Comparison of ENCODE assay signal across 22 cellular contexts in genomic region chr17:52136173-52136572, GRCh38. TPM values are rescaled to one million over a fixed set of nuclear protein-coding genes. Genes with fewer than 3 reads are reported as not detected.
"Had no signal": no experiment of that assay in that cellular context is flagged by ENCODE, and none has a peak within 500 bp of the region (broad histone marks: within the 10 kb centered on the region; RNA-seq: fewer than 3 reads in every experiment).

No MANE protein-coding gene starts in this region.

- H3K27me3 ChIP-seq: cardiac muscle cell, colonic mucosa, esophagus squamous epithelium, ovary, transverse colon had no signal

- H3K4me1 Mint-ChIP-seq: activated CD4-positive, alpha-beta T cell treated with anti-CD3 and anti-CD28 coated beads, Interleukin-2, amount 10 ng/mL, durations not matched to agents 7 days and 5 days; stimulated activated effector memory CD8-positive, alpha-beta T cell treated with anti-CD3 and anti-CD28 coated beads, Interleukin-12 subunit alpha, Interleukin-12 subunit beta, amount 100 ng/mL, for 72 hours had no signal

- H3K9me3 Mint-ChIP-seq: activated CD4-positive, alpha-beta T cell treated with anti-CD3 and anti-CD28 coated beads, Interleukin-2, amount 10 ng/mL, durations not matched to agents 7 days and 5 days; activated naive CD4-positive, alpha-beta T cell treated with anti-CD3 and anti-CD28 coated beads, Interleukin-2, amount 50 U/mL, for 72 hours; activated T-cell treated with anti-CD3 and anti-CD28 coated beads, Interleukin-2, amount 50 U/mL, for 72 hours; mesothelial cell of epicardium; neural crest cell had no signal

- H3K9me3 ChIP-seq: colonic mucosa, esophagus squamous epithelium, ovary, transverse colon had no signal

- H3K4me1 ChIP-seq: colonic mucosa, esophagus squamous epithelium, transverse colon had no signal

- H3K4me3 ChIP-seq: cardiac muscle cell, colonic mucosa, esophagus squamous epithelium, ovary, transverse colon had no signal

- H3K36me3 ChIP-seq: cardiac muscle cell, colonic mucosa, esophagus squamous epithelium, ovary, transverse colon had no signal

- H3K27ac Mint-ChIP-seq: activated CD4-positive, alpha-beta T cell treated with anti-CD3 and anti-CD28 coated beads, Interleukin-2, amount 10 ng/mL, durations not matched to agents 7 days and 5 days; activated T-cell treated with anti-CD3 and anti-CD28 coated beads, Interleukin-2, amount 50 U/mL, for 72 hours; mesothelial cell of epicardium; stimulated activated effector memory CD8-positive, alpha-beta T cell treated with anti-CD3 and anti-CD28 coated beads, Interleukin-12 subunit alpha, Interleukin-12 subunit beta, amount 100 ng/mL, for 72 hours had no signal

- H3K36me3 Mint-ChIP-seq: activated naive CD4-positive, alpha-beta T cell treated with anti-CD3 and anti-CD28 coated beads, Interleukin-2, amount 50 U/mL, for 72 hours; mesothelial cell of epicardium; stimulated activated effector memory CD8-positive, alpha-beta T cell treated with anti-CD3 and anti-CD28 coated beads, Interleukin-12 subunit alpha, Interleukin-12 subunit beta, amount 100 ng/mL, for 72 hours had no signal

- H3K27ac ChIP-seq: cardiac muscle cell, colonic mucosa, esophagus squamous epithelium, ovary, transverse colon had no signal

- DNase-seq: activated CD4-positive, alpha-beta T cell treated with anti-CD3 and anti-CD28 coated beads, Interleukin-2, amount 10 ng/mL, durations not matched to agents 7 days and 5 days; activated CD4-positive, CD25-positive, alpha-beta regulatory T cell; activated CD8-positive, alpha-beta memory T cell treated with anti-CD3 and anti-CD28 coated beads, Interleukin-2, amount 50 U/mL, for 48 hours; activated gamma-delta T cell; activated T-cell treated with anti-CD3 and anti-CD28 coated beads, Interleukin-2, amount 50 U/mL, for 72 hours; colonic mucosa; esophagus squamous epithelium; hippocampal formation; ovary; SW 1271; transverse colon had no signal

- ATAC-seq: activated naive CD4-positive, alpha-beta T cell treated with anti-CD3 and anti-CD28 coated beads, Interleukin-2, amount 50 U/mL, for 72 hours; activated T-cell treated with anti-CD3 and anti-CD28 coated beads, Interleukin-2, amount 50 U/mL, for 72 hours; stimulated activated effector memory CD8-positive, alpha-beta T cell treated with anti-CD3 and anti-CD28 coated beads, Interleukin-12 subunit alpha, Interleukin-12 subunit beta, amount 100 ng/mL, for 72 hours had no signal

- H3K4me3 Mint-ChIP-seq: activated CD4-positive, alpha-beta T cell treated with anti-CD3 and anti-CD28 coated beads, Interleukin-2, amount 10 ng/mL, durations not matched to agents 7 days and 5 days; activated T-cell treated with anti-CD3 and anti-CD28 coated beads, Interleukin-2, amount 50 U/mL, for 72 hours; mesothelial cell of epicardium; neural crest cell; stimulated activated effector memory CD8-positive, alpha-beta T cell treated with anti-CD3 and anti-CD28 coated beads, Interleukin-12 subunit alpha, Interleukin-12 subunit beta, amount 100 ng/mL, for 72 hours had no signal

RNA-seq across cellular contexts. Expression of gene CA10, which starts 22.3 kb away (rescaled TPM):
- total RNA-seq: activated CD4-positive, alpha-beta T cell treated with anti-CD3 and anti-CD28 coated beads, Interleukin-2, amount 10 ng/mL, durations not matched to agents 7 days and 5 days; activated naive CD4-positive, alpha-beta T cell treated with anti-CD3 and anti-CD28 coated beads, Interleukin-2, amount 50 U/mL, for 72 hours; activated T-cell treated with anti-CD3 and anti-CD28 coated beads, Interleukin-2, amount 50 U/mL, for 72 hours; cardiac muscle cell; fibroblast of villous mesenchyme; glomerular endothelial cell; lower leg skin; neural crest cell; pulmonary artery endothelial cell; subcutaneous adipose tissue; T-helper 2 cell treated with Interferon-gamma antibody and Interleukin-4, amounts not matched to agents 100 ng/mL and 5 ng/mL, for 36 hours had no signal
- polyA plus RNA-seq: cardiac muscle cell had no signal
